Comparison of ENCODE assay signal across 23 cellular contexts in the genomic region with DNA sequence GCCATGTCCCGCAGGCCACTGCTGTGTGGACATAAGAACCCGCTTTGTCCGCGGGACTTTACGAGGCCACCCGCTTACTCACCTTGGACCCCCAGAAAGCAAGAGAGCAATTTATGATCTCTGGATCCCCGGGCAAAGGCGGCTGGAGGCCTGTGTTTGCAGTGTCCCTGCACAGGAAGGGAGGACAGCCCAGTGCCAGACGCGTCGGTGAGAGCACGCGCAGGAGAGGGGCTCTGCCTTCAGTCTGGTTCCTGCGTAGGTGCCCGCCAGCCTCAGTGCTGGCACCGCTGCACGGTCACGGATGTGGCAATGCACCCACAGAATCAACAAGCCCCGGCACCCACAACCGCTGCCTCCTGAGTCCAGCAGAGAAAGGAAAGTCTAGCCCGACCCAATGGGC.
"Had no signal": no experiment of that assay in that cellular context is flagged by ENCODE, and none has a peak within 500 bp of the region (broad histone marks: within the 10 kb centered on the region; RNA-seq: fewer than 3 reads in every experiment).

No MANE protein-coding gene starts in this region.

- H3K9me3 ChIP-seq: mucosa of descending colon, spleen, suprapubic skin, transverse colon had no signal

- ATAC-seq: activated CD4-positive, CD25-positive, alpha-beta regulatory T cell treated with anti-CD3 and anti-CD28 coated beads, Interleukin-2, amount 50 U/mL, for 24 hours; activated T-cell treated with anti-CD3 and anti-CD28 coated beads, Interleukin-2, amount 50 U/mL, for 4 hours; activated T-helper 17 cell treated with anti-CD3 and anti-CD28 coated beads, Interleukin-2, amount 50 U/mL, for 72 hours; left ventricle myocardium superior; mucosa of descending colon; right cardiac atrium had no signal

- H3K4me1 Mint-ChIP-seq: activated T-helper 17 cell treated with anti-CD3 and anti-CD28 coated beads, Interleukin-2, amount 50 U/mL, for 72 hours; central memory CD8-positive, alpha-beta T cell had no signal

- H3K9me3 Mint-ChIP-seq: activated T-cell treated with anti-CD3 and anti-CD28 coated beads, Interleukin-2, amount 50 U/mL, for 4 hours; activated T-helper 17 cell treated with anti-CD3 and anti-CD28 coated beads, Interleukin-2, amount 50 U/mL, for 72 hours; central memory CD8-positive, alpha-beta T cell; natural killer cell treated with Interleukin-12 subunit alpha and Interleukin-12 subunit beta and Interleukin-15 and Interleukin-18, amount 100 ng/mL, for 72 hours; T-helper 1 cell treated with Interleukin-12 subunit alpha and Interleukin-12 subunit beta and Interleukin-4 antibody, amounts not matched to agents 30 μg/mL and 1 μg/mL, for 36 hours had no signal

- H3K27ac ChIP-seq: spleen, suprapubic skin, transverse colon, WERI-Rb-1 had no signal

- H3K4me1 ChIP-seq: suprapubic skin, transverse colon had no signal

- H3K36me3 Mint-ChIP-seq: natural killer cell treated with Interleukin-12 subunit alpha and Interleukin-12 subunit beta and Interleukin-15 and Interleukin-18, amount 100 ng/mL, for 72 hours had no signal

- H3K4me3 Mint-ChIP-seq: activated T-cell treated with anti-CD3 and anti-CD28 coated beads, Interleukin-2, amount 50 U/mL, for 4 hours; activated T-helper 17 cell treated with anti-CD3 and anti-CD28 coated beads, Interleukin-2, amount 50 U/mL, for 72 hours; central memory CD8-positive, alpha-beta T cell; natural killer cell treated with Interleukin-12 subunit alpha and Interleukin-12 subunit beta and Interleukin-15 and Interleukin-18, amount 100 ng/mL, for 72 hours; T-helper 1 cell treated with Interleukin-12 subunit alpha and Interleukin-12 subunit beta and Interleukin-4 antibody, amounts not matched to agents 30 μg/mL and 1 μg/mL, for 36 hours had no signal

- H3K36me3 ChIP-seq: spleen, suprapubic skin, transverse colon, WERI-Rb-1 had no signal

- H3K4me3 ChIP-seq: mucosa of descending colon, spleen, suprapubic skin, transverse colon had no signal

- H3K27ac Mint-ChIP-seq: activated T-helper 17 cell treated with anti-CD3 and anti-CD28 coated beads, Interleukin-2, amount 50 U/mL, for 72 hours; natural killer cell treated with Interleukin-12 subunit alpha and Interleukin-12 subunit beta and Interleukin-15 and Interleukin-18, amount 100 ng/mL, for 72 hours; T-helper 1 cell treated with Interleukin-12 subunit alpha and Interleukin-12 subunit beta and Interleukin-4 antibody, amounts not matched to agents 30 μg/mL and 1 μg/mL, for 36 hours had no signal

- DNase-seq: activated CD4-positive, alpha-beta T cell treated with anti-CD3 and anti-CD28 coated beads for 48 hours; activated CD4-positive, alpha-beta T cell treated with anti-CD3 and anti-CD28 coated beads, Interleukin-2, amount 50 U/mL, for 48 hours; activated gamma-delta T cell treated with Interleukin-2 at 50 U/mL for 16 hours; activated naive CD4-positive, alpha-beta T cell treated with anti-CD3 and anti-CD28 coated beads, Interleukin-2, amount 50 U/mL, for 16 hours; activated T-cell treated with anti-CD3 and anti-CD28 coated beads, Interleukin-2, amount 50 U/mL, for 4 hours; amniotic stem cell; dermis blood vessel endothelial cell; effector CD8-positive, alpha-beta T cell; left ventricle myocardium superior; mucosa of descending colon; nucleus accumbens; right cardiac atrium; spleen; stimulated activated naive CD4-positive, alpha-beta T cell; T-helper 9 cell; transverse colon; WERI-Rb-1 had no signal
